In genomic region chr1:248573856-248574255, GRCh38 we compare ENCODE assay signal across 15 cellular contexts. TPM values are rescaled to one million over a fixed set of nuclear protein-coding genes. Genes with fewer than 3 reads are reported as not detected.
"Had no signal": no experiment of that assay in that cellular context is flagged by ENCODE, and none has a peak within 500 bp of the region (broad histone marks: within the 10 kb centered on the region; RNA-seq: fewer than 3 reads in every experiment).

No MANE protein-coding gene starts in this region.

RNA-seq across cellular contexts. Expression of gene OR2T34, which starts 0.7 kb away (rescaled TPM):
- total RNA-seq: activated CD4-positive, alpha-beta memory T cell treated with anti-CD3 and anti-CD28 coated beads, Interleukin-2, amount 10 ng/mL, durations not matched to agents 7 days and 5 days; activated CD4-positive, alpha-beta T cell treated with anti-CD3 and anti-CD28 coated beads for 36 hours; activated CD4-positive, alpha-beta T cell treated with anti-CD3 and anti-CD28 coated beads, Interleukin-2, amount 10 ng/mL, durations not matched to agents 7 days and 5 days; activated CD8-positive, alpha-beta memory T cell treated with anti-CD3 and anti-CD28 coated beads, Interleukin-2, amount 10 ng/mL, durations not matched to agents 7 days and 5 days; activated CD8-positive, alpha-beta T cell treated with anti-CD3 and anti-CD28 coated beads, Interleukin-2, amount 10 ng/mL, durations not matched to agents 7 days and 5 days; activated naive CD8-positive, alpha-beta T cell treated with anti-CD3 and anti-CD28 coated beads, Interleukin-2, amount 10 ng/mL, durations not matched to agents 7 days and 5 days; activated T-helper 2 cell treated with anti-CD3 and anti-CD28 coated beads, Interferon-gamma antibody, Interleukin-2, Interleukin-4, amounts not matched to agents 10 μg/mL and 5 μg/mL and 100 μg/mL, durations not matched to agents 14 hours and 24 hours and 36 hours; ascending aorta; bronchial epithelial cell; cardiac muscle cell; T-cell; T-helper 1 cell treated with Interleukin-12 subunit alpha and Interleukin-12 subunit beta and Interleukin-4 antibody, amounts not matched to agents 30 ng/mL and 1 ng/mL, for 36 hours; T-helper 17 cell; T-helper 2 cell treated with Interferon-gamma antibody and Interleukin-4, amounts not matched to agents 100 ng/mL and 5 ng/mL, for 36 hours; WTC11 had no signal

RNA-seq across cellular contexts. Expression of gene OR2T29, which starts 11.3 kb away (rescaled TPM):
- total RNA-seq: activated CD4-positive, alpha-beta memory T cell treated with anti-CD3 and anti-CD28 coated beads, Interleukin-2, amount 10 ng/mL, durations not matched to agents 7 days and 5 days; activated CD4-positive, alpha-beta T cell treated with anti-CD3 and anti-CD28 coated beads for 36 hours; activated CD4-positive, alpha-beta T cell treated with anti-CD3 and anti-CD28 coated beads, Interleukin-2, amount 10 ng/mL, durations not matched to agents 7 days and 5 days; activated CD8-positive, alpha-beta memory T cell treated with anti-CD3 and anti-CD28 coated beads, Interleukin-2, amount 10 ng/mL, durations not matched to agents 7 days and 5 days; activated CD8-positive, alpha-beta T cell treated with anti-CD3 and anti-CD28 coated beads, Interleukin-2, amount 10 ng/mL, durations not matched to agents 7 days and 5 days; activated naive CD8-positive, alpha-beta T cell treated with anti-CD3 and anti-CD28 coated beads, Interleukin-2, amount 10 ng/mL, durations not matched to agents 7 days and 5 days; activated T-helper 2 cell treated with anti-CD3 and anti-CD28 coated beads, Interferon-gamma antibody, Interleukin-2, Interleukin-4, amounts not matched to agents 10 μg/mL and 5 μg/mL and 100 μg/mL, durations not matched to agents 14 hours and 24 hours and 36 hours; ascending aorta; bronchial epithelial cell; cardiac muscle cell; T-cell; T-helper 1 cell treated with Interleukin-12 subunit alpha and Interleukin-12 subunit beta and Interleukin-4 antibody, amounts not matched to agents 30 ng/mL and 1 ng/mL, for 36 hours; T-helper 17 cell; T-helper 2 cell treated with Interferon-gamma antibody and Interleukin-4, amounts not matched to agents 100 ng/mL and 5 ng/mL, for 36 hours; WTC11 had no signal

RNA-seq across cellular contexts. Expression of gene OR2T10, which starts 23.6 kb away (rescaled TPM):
- total RNA-seq: activated CD4-positive, alpha-beta memory T cell treated with anti-CD3 and anti-CD28 coated beads, Interleukin-2, amount 10 ng/mL, durations not matched to agents 7 days and 5 days; activated CD4-positive, alpha-beta T cell treated with anti-CD3 and anti-CD28 coated beads for 36 hours; activated CD4-positive, alpha-beta T cell treated with anti-CD3 and anti-CD28 coated beads, Interleukin-2, amount 10 ng/mL, durations not matched to agents 7 days and 5 days; activated CD8-positive, alpha-beta memory T cell treated with anti-CD3 and anti-CD28 coated beads, Interleukin-2, amount 10 ng/mL, durations not matched to agents 7 days and 5 days; activated CD8-positive, alpha-beta T cell treated with anti-CD3 and anti-CD28 coated beads, Interleukin-2, amount 10 ng/mL, durations not matched to agents 7 days and 5 days; activated naive CD8-positive, alpha-beta T cell treated with anti-CD3 and anti-CD28 coated beads, Interleukin-2, amount 10 ng/mL, durations not matched to agents 7 days and 5 days; activated T-helper 2 cell treated with anti-CD3 and anti-CD28 coated beads, Interferon-gamma antibody, Interleukin-2, Interleukin-4, amounts not matched to agents 10 μg/mL and 5 μg/mL and 100 μg/mL, durations not matched to agents 14 hours and 24 hours and 36 hours; ascending aorta; bronchial epithelial cell; cardiac muscle cell; T-cell; T-helper 1 cell treated with Interleukin-12 subunit alpha and Interleukin-12 subunit beta and Interleukin-4 antibody, amounts not matched to agents 30 ng/mL and 1 ng/mL, for 36 hours; T-helper 17 cell; T-helper 2 cell treated with Interferon-gamma antibody and Interleukin-4, amounts not matched to agents 100 ng/mL and 5 ng/mL, for 36 hours; WTC11 had no signal
